Comparison of ENCODE assay signal across 12 cellular contexts in the genomic region with DNA sequence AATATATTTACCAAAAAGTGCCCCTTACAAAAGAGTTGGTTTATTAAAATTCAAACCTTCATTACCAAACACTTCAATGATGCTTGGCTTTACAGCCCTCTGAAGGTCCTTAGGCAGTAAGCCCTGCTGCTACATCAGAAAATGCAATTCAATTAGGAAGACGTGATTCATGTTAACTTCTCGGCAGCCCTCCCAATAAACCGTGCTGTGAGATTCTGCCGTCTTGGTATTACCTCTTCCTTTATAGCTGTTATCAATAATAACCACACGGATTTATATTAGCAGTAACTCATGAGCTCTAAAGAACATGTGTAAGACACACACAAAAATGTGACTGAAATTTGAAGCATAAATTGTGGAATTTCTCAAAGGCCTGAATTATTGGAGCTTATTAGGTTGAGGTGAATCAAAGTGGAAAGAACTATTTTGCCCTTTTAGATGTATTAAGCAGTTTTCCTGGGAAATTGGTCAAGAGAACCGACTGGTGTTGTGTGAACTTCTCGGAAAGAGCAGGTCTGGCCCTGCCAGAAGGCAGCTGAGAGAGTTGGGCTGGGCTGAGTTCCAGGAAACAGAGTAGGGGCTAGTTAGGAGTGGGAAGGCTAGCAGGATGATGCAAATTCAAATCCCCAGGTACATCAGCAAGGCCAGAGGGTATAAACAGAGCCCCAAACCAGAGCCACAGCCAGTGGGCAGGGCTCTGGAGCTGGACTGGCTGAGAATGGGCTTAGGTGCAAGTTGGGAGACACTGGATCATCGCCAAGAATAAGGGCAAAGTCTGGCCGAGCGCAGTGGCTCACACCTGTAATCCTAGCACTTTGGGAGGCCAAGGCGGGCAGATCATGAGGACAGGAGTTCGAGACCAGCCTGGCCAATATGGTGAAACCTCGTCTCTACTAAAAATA. TPM values are rescaled to one million over a fixed set of nuclear protein-coding genes. Genes with fewer than 3 reads are reported as not detected.
DNase-seq lines count a peak whose midpoint lies in the region; ATAC-seq and TF ChIP-seq lines count a peak whose summit lies in the region.
"Had no signal": no experiment of that assay in that cellular context is flagged by ENCODE, and none has a peak within 500 bp of the region (broad histone marks: within the 10 kb centered on the region; RNA-seq: fewer than 3 reads in every experiment).

No MANE protein-coding gene starts in this region.

- H3K9me3 ChIP-seq in IMR-90 (ENCODE audit: control insufficient read depth, insufficient read depth, low read length) = no peaks in the 10 kb centered on the region
- no peaks in the 10 kb centered on the region for H3K9me3 ChIP-seq in heart right ventricle
- H3K9me3 ChIP-seq in skeletal muscle tissue (ENCODE audit: control insufficient read depth in 3 of 3, low read length in 3 of 3) = no peaks in the 10 kb centered on the region

- dilution Hi-C loops in IMR-90 (cut with HindIII; ENCODE audit: low sequenced_read_pairs, unreplicated experiment) = no loop called here

- no peaks in the 10 kb centered on the region for H3K36me3 ChIP-seq in IMR-90 (ENCODE audit: control insufficient read depth, insufficient read depth, low read length)
- no peaks in the 10 kb centered on the region for H3K36me3 ChIP-seq in heart right ventricle
- H3K36me3 ChIP-seq in skeletal muscle tissue (ENCODE audit: control insufficient read depth in 3 of 3, insufficient read depth in 3 of 3, low read length in 3 of 3) = no peaks in the 10 kb centered on the region

- H2AFZ ChIP-seq in IMR-90 (replicated peaks; ENCODE audit: low read length, poor library complexity) = no peak overlapping the region
- H2AFZ ChIP-seq: parathyroid adenoma had no signal

- H3K4me1 ChIP-seq in IMR-90 (ENCODE audit: control insufficient read depth, insufficient read depth, low read length) = no peaks in the 10 kb centered on the region; the same call in 1 of the 2 replicates
- peaks cover 0 to 22% (median 0%) of the 10 kb centered on the region in 9 donors for H3K4me1 ChIP-seq in heart right ventricle
- H3K4me1 ChIP-seq in skeletal muscle tissue (ENCODE audit: control insufficient read depth in 3 of 3, insufficient read depth in 3 of 3, low read length in 3 of 3) = peaks cover 0 to 7% (median 6%) of the 10 kb centered on the region in 3 donors
- H3K4me1 ChIP-seq: parathyroid adenoma had no signal

- no peak overlapping the region for H2BK15ac ChIP-seq in IMR-90 (ENCODE audit: low read depth, low read length)

- H2BK5ac ChIP-seq in IMR-90 (ENCODE audit: low read depth, low read length, poor library complexity, severe bottlenecking) = no peak overlapping the region

- H3K4me3 Mint-ChIP-seq in activated CD8-positive, alpha-beta T cell treated with anti-CD3 and anti-CD28 coated beads for 36 hours = no peak overlapping the region

- H3K27me3 ChIP-seq in IMR-90 (ENCODE audit: control insufficient read depth, insufficient read depth, low read length) (peaks cover 8% of the 10 kb centered on the region), heart right ventricle (no peaks in the 10 kb centered on the region), skeletal muscle tissue (ENCODE audit: control insufficient read depth in 3 of 3, insufficient read depth in 3 of 3, low read length in 3 of 3) (no peaks in the 10 kb centered on the region)

- no peak overlapping the region for H3K56ac ChIP-seq in IMR-90 (ENCODE audit: extremely low read depth, insufficient read depth, low read length)

- H3K9ac ChIP-seq in IMR-90 (ENCODE audit: low read depth, low read length) (no peak overlapping the region), skeletal muscle tissue (ENCODE audit: low read depth in 1 of 3, low read length in 3 of 3) (peak overlapping the region in 1 of 3 donors; percentile 40)
- H3K9ac ChIP-seq: parathyroid adenoma had no signal

- POLR2A ChIA-PET in IMR-90 (lab: Charles Lee; ENCODE audit: unreplicated experiment) = interaction anchor here (0.7 kb wide), 1 partner anchor 9 kb away, joined by 3 read pairs; no protein-coding TSS in a partner anchor
- POLR2A ChIA-PET in activated CD8-positive, alpha-beta T cell treated with anti-CD3 and anti-CD28 coated beads for 36 hours (lab: Charles Lee) = interaction anchor here (1.1 to 1.7 kb wide), 2 partner anchors 13 to 134 kb away, joined by 4 to 5 read pairs; no protein-coding TSS in a partner anchor

- H3K27ac ChIP-seq in IMR-90 (ENCODE audit: insufficient read depth, low read length) = no peak overlapping the region
- H3K27ac ChIP-seq in heart right ventricle = peak overlapping the region in 4 of 10 donors; percentile 15 to 66 (median 60)
- H3K27ac ChIP-seq in skeletal muscle tissue (ENCODE audit: low read depth, low read length) = peak overlapping the region; percentile 51
- H3K27ac ChIP-seq: parathyroid adenoma had no signal

- no peaks in the 10 kb centered on the region for H4K20me1 ChIP-seq in IMR-90 (ENCODE audit: insufficient read depth, low read length)

- no TSS peak for BruUV-seq in IMR-90 (replicated peaks; lab: Mats Ljungman, UMichigan)

- no peak overlapping the region for H3K14ac ChIP-seq in IMR-90 (replicated peaks; ENCODE audit: low read depth, low read length)

- no peak overlapping the region for H4K8ac ChIP-seq in IMR-90 (ENCODE audit: low read depth in 2 of 2, low read length in 2 of 2)

- H2AK5ac ChIP-seq in IMR-90 (ENCODE audit: low read depth, low read length) = no peak overlapping the region

- in situ Hi-C loops in IMR-90 (cut with MboI; ENCODE audit: low sequenced_read_pairs) = no loop called here

- WGBS in IMR-90 (ENCODE audit: extremely low coverage in 2 of 2, insufficient read length in 1 of 2), 2 experiments = 54% methylated on average over 5 of the region's 13 CpGs; no CpG with 5 or more reads in 1 of the 2 experiments
- 66 to 68% methylated on average over 13 of the region's 13 CpGs for WGBS in heart right ventricle, 2 donors

- H3K27ac Mint-ChIP-seq in activated CD8-positive, alpha-beta T cell treated with anti-CD3 and anti-CD28 coated beads for 36 hours = peak overlapping the region; percentile 73

- no peaks in the 10 kb centered on the region for H3K27me3 Mint-ChIP-seq in activated CD8-positive, alpha-beta T cell treated with anti-CD3 and anti-CD28 coated beads for 36 hours

- no peaks in the 10 kb centered on the region for H3K79me1 ChIP-seq in IMR-90 (ENCODE audit: low read depth in 1 of 2, low read length in 2 of 2)

- no peak overlapping the region for H2BK120ac ChIP-seq in IMR-90 (ENCODE audit: low read depth, low read length)

- H3K4me2 ChIP-seq in IMR-90 (ENCODE audit: low read depth, low read length) = no peak overlapping the region

- no peak for TF ChIP-seq CTCF in IMR-90 (conservative IDR thresholded peaks at IDR 0.05; ENCODE audit: low read depth, low read length)
- no peak for TF ChIP-seq CTCF in activated CD8-positive, alpha-beta T cell treated with anti-CD3 and anti-CD28 coated beads for 36 hours (IDR thresholded peaks at IDR 0.05)
- no peak for TF ChIP-seq CTCF in heart right ventricle (IDR thresholded peaks at IDR 0.05)
- TF ChIP-seq CTCF in foreskin fibroblast (IDR thresholded peaks at IDR 0.05; ENCODE audit: low read depth, low read length) = no peak

- ATAC-seq in IMR-90 (ENCODE audit: low read depth) (no peak), heart right ventricle (peak; percentile 80 to 94 (median 86)), HG02840 (IDR thresholded peaks at IDR 0.05; ENCODE audit: low FRiP score, unreplicated experiment) (no peak)
- no peak for ATAC-seq in activated CD8-positive, alpha-beta T cell treated with anti-CD3 and anti-CD28 coated beads for 36 hours

- no peak overlapping the region for H3K23ac ChIP-seq in IMR-90 (ENCODE audit: low read depth, low read length)

- H3K4me3 ChIP-seq in IMR-90 (ENCODE audit: insufficient read depth, low read depth, low read length) = no peak overlapping the region
- H3K4me3 ChIP-seq in heart right ventricle = no peak overlapping the region
- no peak overlapping the region for H3K4me3 ChIP-seq in skeletal muscle tissue (ENCODE audit: low read length in 3 of 3)
- no peak overlapping the region for H3K4me3 ChIP-seq in foreskin fibroblast (ENCODE audit: low read depth in 1 of 2, low read length in 2 of 2)

- H3K18ac ChIP-seq in IMR-90 (ENCODE audit: low read depth, low read length) = no peak overlapping the region

- TF ChIP-seq RAD21 in IMR-90 (IDR thresholded peaks at IDR 0.05; ENCODE audit: low read length) = no peak

- H4K5ac ChIP-seq in IMR-90 (ENCODE audit: low read depth, low read length) = no peak overlapping the region

- H3K9me3 Mint-ChIP-seq in activated CD8-positive, alpha-beta T cell treated with anti-CD3 and anti-CD28 coated beads for 36 hours = no peaks in the 10 kb centered on the region

- no peaks in the 10 kb centered on the region for H3K9me1 ChIP-seq in IMR-90 (ENCODE audit: insufficient read depth, low read length)

- H2AK9ac ChIP-seq in IMR-90 (replicated peaks; ENCODE audit: low read depth, low read length, poor library complexity) = no peak overlapping the region

- peaks cover 3% of the 10 kb centered on the region for H3K36me3 Mint-ChIP-seq in activated CD8-positive, alpha-beta T cell treated with anti-CD3 and anti-CD28 coated beads for 36 hours (ENCODE audit: low read depth)

- intact Hi-C loops in IMR-90 (cut with micrococcal nuclease) = no loop called here
- intact Hi-C loops in activated CD8-positive, alpha-beta T cell treated with anti-CD3 and anti-CD28 coated beads for 36 hours (cut with micrococcal nuclease) = no loop called here
- intact Hi-C loops in heart right ventricle (cut with DNase I) = no loop called here

- TF ChIP-seq POLR2A in IMR-90 (IDR thresholded peaks at IDR 0.05; ENCODE audit: low read depth, low read length) = no peak

- peaks cover 46% of the 10 kb centered on the region for H3K4me1 Mint-ChIP-seq in activated CD8-positive, alpha-beta T cell treated with anti-CD3 and anti-CD28 coated beads for 36 hours (ENCODE audit: low read depth)

- H2BK20ac ChIP-seq in IMR-90 (ENCODE audit: low read depth, low read length) = no peak overlapping the region

- H3K4ac ChIP-seq in IMR-90 (ENCODE audit: low read depth, low read length) = no peak overlapping the region

- H4K91ac ChIP-seq in IMR-90 (ENCODE audit: insufficient read depth, low read depth, low read length) = no peak overlapping the region

- DNase-seq in IMR-90 = peak; percentile 28
- no peak for DNase-seq in activated CD8-positive, alpha-beta T cell treated with anti-CD3 and anti-CD28 coated beads for 36 hours
- peak; percentile 56 to 81 for DNase-seq in heart right ventricle
- DNase-seq in foreskin fibroblast = no peak
- no peak for DNase-seq in A172 (ENCODE audit: low spot score)
- DNase-seq in stimulated activated CD4-positive, alpha-beta T cell treated with anti-CD3 and anti-CD28 coated beads, Interleukin-12 subunit alpha, Interleukin-12 subunit beta, amount 100 ng/mL, for 4 hours = no peak
- DNase-seq: activated naive CD4-positive, alpha-beta T cell treated with anti-CD3 and anti-CD28 coated beads, Interleukin-2, amount 50 U/mL, for 16 hours; NCI-H2227 treated with DMSO at 0.1 percent for 48 hours; T-helper 9 cell had no signal

- CTCF ChIA-PET in IMR-90 (lab: Yijun Ruan, JAX) = interaction anchor here (0.6 to 1.6 kb wide), 2 partner anchors 9 to 142 kb away, joined by 5 to 6 read pairs; no protein-coding TSS in a partner anchor
- CTCF ChIA-PET in activated CD8-positive, alpha-beta T cell treated with anti-CD3 and anti-CD28 coated beads for 36 hours (lab: Charles Lee) = interaction anchor here (0.9 to 1.3 kb wide), 4 partner anchors 9 to 171 kb away, joined by 3 read pairs; no protein-coding TSS in a partner anchor

RNA-seq across cellular contexts. Expression of a gene that starts 33.1 kb away (rescaled TPM):
- total RNA-seq in IMR-90 (2012; rRNA removed) (not detected in 2 replicates), heart right ventricle (10 to 100 TPM in 1 of 10 donors, 1 to 10 TPM in 9; 1.0 to 22.1 (median 2.0) TPM), skeletal muscle tissue (7.3 TPM)
- polyA plus RNA-seq in IMR-90 (2012; rRNA removed) (0.07 TPM in 1 of 2 replicates, not detected in the other), heart right ventricle (1 to 10 TPM; 2.8 to 6.7 TPM)
- polyA plus RNA-seq in IMR-90 (2012; cell fraction: cytosol; rRNA removed) = not detected in 2 replicates
- 0.08 and 0.11 TPM in 2 replicates for polyA plus RNA-seq in IMR-90 (2012; cell fraction: nucleus; rRNA removed; ENCODE audit: low replicate concordance)
- total RNA-seq in activated CD8-positive, alpha-beta T cell treated with anti-CD3 and anti-CD28 coated beads for 36 hours = 1 to 10 TPM; 1.4 to 1.6 TPM
- total RNA-seq in A172 (2014; rRNA removed; shearing (Covaris generic)) = not detected in 2 replicates

RNA-seq across cellular contexts. Expression of a gene that starts 52.6 kb away (rescaled TPM):
- 249 and 263 TPM in 2 replicates for total RNA-seq in IMR-90 (2012; rRNA removed)
- polyA plus RNA-seq in IMR-90 (2012; rRNA removed) = 210 and 215 TPM in 2 replicates
- polyA plus RNA-seq in IMR-90 (2012; cell fraction: cytosol; rRNA removed) = 227 and 248 TPM in 2 replicates
- polyA plus RNA-seq in IMR-90 (2012; cell fraction: nucleus; rRNA removed; ENCODE audit: low replicate concordance) = 253 and 276 TPM in 2 replicates
- total RNA-seq in activated CD8-positive, alpha-beta T cell treated with anti-CD3 and anti-CD28 coated beads for 36 hours = 100 to 1,000 TPM in 1 of 2 experiments, 10 to 100 TPM in 1; 96.5 to 100 TPM
- total RNA-seq in heart right ventricle = 100 to 1,000 TPM; 127 to 296 (median 156) TPM
- 100 to 1,000 TPM in 1 of 2 donors, 10 to 100 TPM in 1; 82.6 to 341 TPM for polyA plus RNA-seq in heart right ventricle
- total RNA-seq in skeletal muscle tissue = 116 TPM
- total RNA-seq in A172 (2014; rRNA removed; shearing (Covaris generic)) = 189 and 200 TPM in 2 replicates

Comparison
In these comparisons a context has a peak if more than half of its experiments do, and no peak if none do; other contexts are left out.
1. ATAC-seq: peak in heart right ventricle (8 of 8); none in IMR-90 (single experiment), activated CD8-positive, alpha-beta T cell treated with anti-CD3 and anti-CD28 coated beads for 36 hours (single experiment) and HG02840 (single experiment).
2. DNase-seq: peak in IMR-90 (single experiment) and heart right ventricle (2 of 2); none in activated CD8-positive, alpha-beta T cell treated with anti-CD3 and anti-CD28 coated beads for 36 hours (single experiment), foreskin fibroblast (0 of 2), A172 (single experiment) and stimulated activated CD4-positive, alpha-beta T cell treated with anti-CD3 and anti-CD28 coated beads, Interleukin-12 subunit alpha, Interleukin-12 subunit beta, amount 100 ng/mL, for 4 hours (single experiment).